In the genomic region with DNA sequence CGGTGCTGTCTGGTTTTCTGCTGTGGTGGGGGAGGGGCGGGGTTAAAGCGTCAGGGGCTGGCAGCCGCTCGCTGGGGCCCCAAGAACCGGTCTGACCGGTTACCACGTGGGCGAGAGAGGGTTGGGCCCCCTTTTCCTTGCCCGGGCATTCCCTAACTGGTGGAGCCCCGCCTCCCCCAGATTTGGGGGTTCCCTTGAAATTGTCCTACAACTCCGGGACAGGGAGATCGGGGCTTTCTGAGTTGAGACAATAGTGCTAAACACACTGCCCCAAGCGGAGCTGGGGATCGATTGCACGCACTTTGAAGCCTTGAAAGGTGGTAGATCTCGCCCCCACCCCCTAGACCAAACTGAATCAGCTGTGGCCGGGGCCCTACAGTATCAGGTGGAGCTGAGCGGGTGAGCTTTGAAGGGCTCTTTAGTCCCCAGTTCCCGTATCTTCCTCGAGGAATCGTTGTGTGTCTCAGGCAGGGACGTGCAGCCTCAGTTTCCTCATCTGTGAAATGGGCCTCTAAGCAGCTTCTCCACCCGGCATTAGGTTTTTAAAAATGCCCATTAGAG, we compare ENCODE assay signal across 8 cellular contexts. TPM values are rescaled to one million over a fixed set of nuclear protein-coding genes. Genes with fewer than 3 reads are reported as not detected.
DNase-seq lines count a peak whose midpoint lies in the region; ATAC-seq and TF ChIP-seq lines count a peak whose summit lies in the region.

No MANE protein-coding gene starts in this region.

- H3K27ac ChIP-seq in HUES48 (ENCODE audit: low read depth, low read length), result peak overlapping the region; percentile 100
- peak overlapping the region; percentile 90 for H3K27ac ChIP-seq in SU-DHL-6 (ENCODE audit: low read depth, low read length)

- peaks cover 42% of the 10 kb centered on the region for H3K4me1 Mint-ChIP-seq in activated naive CD8-positive, alpha-beta T cell treated with anti-CD3 and anti-CD28 coated beads for 36 hours

- H3K27me3 Mint-ChIP-seq in activated naive CD8-positive, alpha-beta T cell treated with anti-CD3 and anti-CD28 coated beads for 36 hours, result peaks cover 14% of the 10 kb centered on the region

- peaks cover 37% of the 10 kb centered on the region for H3F3A ChIP-seq in SU-DHL-6 (ENCODE audit: insufficient read depth)

- H3K36me3 ChIP-seq in HUES48 (ENCODE audit: control insufficient read depth, insufficient read depth, low read length) (0 out of 2 replicates have a peak, but pooled peaks cover 3% of the 10 kb centered on the region), SU-DHL-6 (ENCODE audit: low read length) (no peaks in the 10 kb centered on the region; the same call in 1 of the 2 replicates)

- peaks cover 26% of the 10 kb centered on the region for H3K36me3 Mint-ChIP-seq in activated naive CD8-positive, alpha-beta T cell treated with anti-CD3 and anti-CD28 coated beads for 36 hours

- H3K4me3 ChIP-seq in HUES48 (ENCODE audit: low read depth, low read length) (peak overlapping the region; percentile 86), SU-DHL-6 (ENCODE audit: insufficient read depth, low read length, poor library complexity, severe bottlenecking) (peak overlapping the region; percentile 73)

- no peaks in the 10 kb centered on the region; the same call in 1 of the 2 replicates for H4K20me1 ChIP-seq in SU-DHL-6 (ENCODE audit: low read depth, low read length)

- H3K4me2 ChIP-seq in SU-DHL-6 (ENCODE audit: low read depth, low read length, poor library complexity, severe bottlenecking), result peak overlapping the region; percentile 82

- no peaks in the 10 kb centered on the region for H3K9me2 ChIP-seq in SU-DHL-6 (replicated peaks; ENCODE audit: insufficient read depth, low read length)

- H2AFZ ChIP-seq in SU-DHL-6 (ENCODE audit: low read depth, low read length, severe bottlenecking), result no peak overlapping the region

- peak overlapping the region; percentile 100 for H3K27ac Mint-ChIP-seq in activated naive CD8-positive, alpha-beta T cell treated with anti-CD3 and anti-CD28 coated beads for 36 hours

- H3K9me3 ChIP-seq in HUES48 (ENCODE audit: control insufficient read depth, insufficient read depth, low read length), result no peaks in the 10 kb centered on the region
- H3K9me3 ChIP-seq in SU-DHL-6 (ENCODE audit: insufficient read depth, low read length), result no peaks in the 10 kb centered on the region

- no peaks in the 10 kb centered on the region for H3K9me3 Mint-ChIP-seq in activated naive CD8-positive, alpha-beta T cell treated with anti-CD3 and anti-CD28 coated beads for 36 hours

- H3K9ac ChIP-seq in HUES48 (ENCODE audit: low read depth, low read length) (peak overlapping the region; percentile 97), SU-DHL-6 (ENCODE audit: low read length) (peak overlapping the region; percentile 91)

- ATAC-seq in left cardiac atrium, result no peak
- no peak for ATAC-seq in GM21360 (IDR thresholded peaks at IDR 0.05; ENCODE audit: unreplicated experiment)

- intact Hi-C loops in left cardiac atrium (cut with DNase I), result loop anchor here in 1 of 2 donors (5.0 to 10.0 kb wide), 3 partner anchors 53 to 690 kb away; a partner anchor contains a TSS

- DNase-seq in CMK (ENCODE audit: low read depth) (peak; percentile 52), left cardiac atrium (peak; percentile 77), retina (peak; percentile 77), SKM-1 treated with dmso at 0.1 percent for 144 hours (lab: John Stamatoyannopoulos, UW; ENCODE audit: unreplicated experiment) (no peak)
- peak; percentile 83 for DNase-seq in activated naive CD8-positive, alpha-beta T cell treated with anti-CD3 and anti-CD28 coated beads for 36 hours

- peak overlapping the region; percentile 99 for H3K4me3 Mint-ChIP-seq in activated naive CD8-positive, alpha-beta T cell treated with anti-CD3 and anti-CD28 coated beads for 36 hours

- no peaks in the 10 kb centered on the region for H3K27me3 ChIP-seq in HUES48 (ENCODE audit: control insufficient read depth, insufficient read depth, low read length)
- H3K27me3 ChIP-seq in SU-DHL-6 (ENCODE audit: low read length), result no peaks in the 10 kb centered on the region

- peaks cover 5% of the 10 kb centered on the region for H3K4me1 ChIP-seq in HUES48 (ENCODE audit: control insufficient read depth, insufficient read depth, low read length)

- TF ChIP-seq CTCF in SU-DHL-6 (IDR thresholded peaks at IDR 0.05; ENCODE audit: insufficient read depth, low read length, poor library complexity, severe bottlenecking), result peak; percentile 22

- peaks cover 14% of the 10 kb centered on the region for H3K79me2 ChIP-seq in SU-DHL-6 (ENCODE audit: insufficient read depth, low read length)

RNA-seq across cellular contexts. Expression of a gene that starts 4.8 kb away (rescaled TPM):
- total RNA-seq in activated naive CD8-positive, alpha-beta T cell treated with anti-CD3 and anti-CD28 coated beads for 36 hours, result 100 to 1,000 TPM; 128 to 132 TPM
- 10 to 100 TPM; 36.9 to 61.3 TPM for total RNA-seq in left cardiac atrium

RNA-seq across cellular contexts. Expression of a gene that starts 4.8 kb away (rescaled TPM):
- total RNA-seq in activated naive CD8-positive, alpha-beta T cell treated with anti-CD3 and anti-CD28 coated beads for 36 hours, result 10 to 100 TPM; 53.3 to 55.0 TPM
- 10 to 100 TPM; 30.0 to 36.1 TPM for total RNA-seq in left cardiac atrium

RNA-seq across cellular contexts. Expression of a gene that starts 36.9 kb away (rescaled TPM):
- total RNA-seq in activated naive CD8-positive, alpha-beta T cell treated with anti-CD3 and anti-CD28 coated beads for 36 hours, result 10 to 100 TPM; 81.2 to 83.8 TPM
- 10 to 100 TPM; 34.9 to 47.8 TPM for total RNA-seq in left cardiac atrium

RNA-seq across cellular contexts. Expression of a gene that starts 38.5 kb away (rescaled TPM):
- 100 to 1,000 TPM; 114 TPM for total RNA-seq in activated naive CD8-positive, alpha-beta T cell treated with anti-CD3 and anti-CD28 coated beads for 36 hours
- 10 to 100 TPM; 18.4 to 20.9 TPM for total RNA-seq in left cardiac atrium

RNA-seq across cellular contexts. Expression of a gene that starts 52.3 kb away (rescaled TPM):
- 1 to 10 TPM; 2.6 to 2.9 TPM for total RNA-seq in activated naive CD8-positive, alpha-beta T cell treated with anti-CD3 and anti-CD28 coated beads for 36 hours
- total RNA-seq in left cardiac atrium, result 1 to 10 TPM; 7.5 to 9.0 TPM
